ENCODE assay signal across 15 cellular contexts in the genomic region with DNA sequence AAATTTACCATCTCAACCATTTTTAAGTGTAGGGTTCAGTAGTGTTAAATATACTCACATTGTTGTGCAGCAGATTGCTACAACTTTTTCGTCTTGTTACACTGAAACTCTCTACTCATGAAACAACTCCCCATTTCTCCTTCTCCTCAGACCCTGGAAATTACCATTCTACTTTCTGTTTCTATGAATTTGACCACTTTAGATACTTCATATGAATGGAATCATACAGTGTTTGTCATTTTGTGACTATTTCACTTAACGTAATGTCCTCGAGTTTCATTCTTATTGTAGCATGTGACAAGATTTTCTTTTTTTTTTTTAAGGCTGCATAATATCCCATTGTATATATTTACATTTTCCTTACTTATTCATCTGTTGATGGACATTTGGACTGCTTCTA.
"Had no signal": no experiment of that assay in that cellular context is flagged by ENCODE, and none has a peak within 500 bp of the region (broad histone marks: within the 10 kb centered on the region; RNA-seq: fewer than 3 reads in every experiment).

No MANE protein-coding gene starts in this region.

- DNase-seq: activated CD8-positive, alpha-beta memory T cell treated with anti-CD3 and anti-CD28 coated beads for 24 hours; activated gamma-delta T cell treated with Interleukin-2 at 50 U/mL for 16 hours; adrenal gland; central memory CD4-positive, alpha-beta T cell; effector CD8-positive, alpha-beta T cell; heart left ventricle; naive B cell; posterior cingulate gyrus; stimulated activated CD4-positive, alpha-beta T cell treated with anti-CD3 and anti-CD28 coated beads, Interleukin-15, amount 100 ng/mL, for 24 hours; stimulated activated CD4-positive, alpha-beta T cell treated with anti-CD3 and anti-CD28 coated beads, Interleukin-4, amount 100 ng/mL, for 4 hours; thyroid gland; uterus had no signal

- H3K4me3 Mint-ChIP-seq: naive B cell had no signal

- FAIRE-seq: frontal cortex had no signal

- H3K9me3 ChIP-seq: adrenal gland, thyroid gland, uterus had no signal

- ATAC-seq: heart left ventricle had no signal

- H3K27ac Mint-ChIP-seq: naive B cell had no signal

- H3K27me3 ChIP-seq: adrenal gland, heart left ventricle, neutrophil, thyroid gland, uterus had no signal

- H3K27ac ChIP-seq: adrenal gland, coronary artery, heart left ventricle, neutrophil, thyroid gland, uterus had no signal

- H3K36me3 Mint-ChIP-seq: naive B cell had no signal

- H3K27me3 Mint-ChIP-seq: naive B cell had no signal

- H3K4me1 ChIP-seq: thyroid gland, uterus had no signal

- H3K4me3 ChIP-seq: adrenal gland, coronary artery, heart left ventricle, thyroid gland, uterus had no signal

- H3K36me3 ChIP-seq: adrenal gland, heart left ventricle, neutrophil, thyroid gland, uterus had no signal

- H3K4me1 Mint-ChIP-seq: naive B cell had no signal
